21 cellular contexts compared by ENCODE assay signal in genomic region chr17:64080174-64080618, GRCh38. TPM values are rescaled to one million over a fixed set of nuclear protein-coding genes. Genes with fewer than 3 reads are reported as not detected.
DNase-seq lines count a peak whose midpoint lies in the region; ATAC-seq and TF ChIP-seq lines count a peak whose summit lies in the region.
"Had no signal": no experiment of that assay in that cellular context is flagged by ENCODE, and none has a peak within 500 bp of the region (broad histone marks: within the 10 kb centered on the region; RNA-seq: fewer than 3 reads in every experiment).

No MANE protein-coding gene starts in this region.

- no peak overlapping the region for H3K4me2 ChIP-seq in MM.1S (ENCODE audit: low read depth, low read length)
- H3K4me2 ChIP-seq: GM23338 had no signal

- H3K27ac ChIP-seq in MM.1S (ENCODE audit: low read length), result peak overlapping the region; percentile 100; the same call in 1 of the 2 replicates
- H3K27ac ChIP-seq: BLaER1 treated with 17β-estradiol and CSF1 and Interleukin-3, amounts not matched to agents 10 nM and 100 nM had no signal

- no peaks in the 10 kb centered on the region for H3K9me3 ChIP-seq in MM.1S (replicated peaks; ENCODE audit: insufficient read depth, low read length)
- H3K9me3 ChIP-seq: Peyer's patch had no signal

- H3K4me1 Mint-ChIP-seq in activated T-cell treated with anti-CD3 and anti-CD28 coated beads, Interleukin-2, amount 50 U/mL, for 24 hours (ENCODE audit: low read depth), result peaks cover 26% of the 10 kb centered on the region
- H3K4me1 Mint-ChIP-seq in activated CD8-positive, alpha-beta T cell treated with anti-CD3 and anti-CD28 coated beads, Interleukin-2, amount 10 ng/mL, durations not matched to agents 7 days and 5 days (ENCODE audit: low read depth), result peaks cover 29% of the 10 kb centered on the region
- peaks cover 54% of the 10 kb centered on the region for H3K4me1 Mint-ChIP-seq in stimulated activated naive CD8-positive, alpha-beta T cell treated with anti-CD3 and anti-CD28 coated beads, Interleukin-15, amount 100 ng/mL, for 72 hours

- no peaks in the 10 kb centered on the region for H3K27me3 ChIP-seq in MM.1S (replicated peaks; ENCODE audit: insufficient read depth, low read length)
- H3K27me3 ChIP-seq: BLaER1 treated with 17β-estradiol and CSF1 and Interleukin-3, amounts not matched to agents 10 nM and 100 nM; Peyer's patch had no signal

- H3K4me3 ChIP-seq in MM.1S (ENCODE audit: low read length), result no peak overlapping the region
- H3K4me3 ChIP-seq: BLaER1 treated with 17β-estradiol and CSF1 and Interleukin-3, amounts not matched to agents 10 nM and 100 nM; GM23338; Peyer's patch; skin epidermis had no signal

- H3K9me2 ChIP-seq in MM.1S (replicated peaks; ENCODE audit: insufficient read depth, low read length), result no peaks in the 10 kb centered on the region

- H3K79me2 ChIP-seq in MM.1S (ENCODE audit: low read length), result peaks cover 83% of the 10 kb centered on the region

- CTCF ChIA-PET in activated CD8-positive, alpha-beta T cell treated with anti-CD3 and anti-CD28 coated beads, Interleukin-2, amount 10 ng/mL, durations not matched to agents 7 days and 5 days (lab: Charles Lee), result interaction anchor here (0.8 to 6.9 kb wide), 5 partner anchors 51 to 231 kb away, joined by 3 to 58 read pairs (median 3); partner anchors contain the start of gene ERN1

- no peak for TF ChIP-seq CTCF in MM.1S (IDR thresholded peaks at IDR 0.05; ENCODE audit: low read length)

- H3K9me3 Mint-ChIP-seq in activated T-cell treated with anti-CD3 and anti-CD28 coated beads, Interleukin-2, amount 50 U/mL, for 24 hours, result no peaks in the 10 kb centered on the region
- no peaks in the 10 kb centered on the region for H3K9me3 Mint-ChIP-seq in activated CD8-positive, alpha-beta T cell treated with anti-CD3 and anti-CD28 coated beads, Interleukin-2, amount 10 ng/mL, durations not matched to agents 7 days and 5 days (ENCODE audit: insufficient read depth)
- no peaks in the 10 kb centered on the region for H3K9me3 Mint-ChIP-seq in stimulated activated naive CD8-positive, alpha-beta T cell treated with anti-CD3 and anti-CD28 coated beads, Interleukin-15, amount 100 ng/mL, for 72 hours
- H3K9me3 Mint-ChIP-seq: activated naive CD8-positive, alpha-beta T cell treated with anti-CD3 and anti-CD28 coated beads, Interleukin-2, amount 10 ng/mL, durations not matched to agents 7 days and 5 days; GM23338; natural killer cell had no signal

- no peaks in the 10 kb centered on the region for H3K27me3 Mint-ChIP-seq in activated T-cell treated with anti-CD3 and anti-CD28 coated beads, Interleukin-2, amount 50 U/mL, for 24 hours
- no peaks in the 10 kb centered on the region for H3K27me3 Mint-ChIP-seq in activated CD8-positive, alpha-beta T cell treated with anti-CD3 and anti-CD28 coated beads, Interleukin-2, amount 10 ng/mL, durations not matched to agents 7 days and 5 days (ENCODE audit: low read depth)
- no peaks in the 10 kb centered on the region for H3K27me3 Mint-ChIP-seq in stimulated activated naive CD8-positive, alpha-beta T cell treated with anti-CD3 and anti-CD28 coated beads, Interleukin-15, amount 100 ng/mL, for 72 hours
- H3K27me3 Mint-ChIP-seq: activated naive CD8-positive, alpha-beta T cell treated with anti-CD3 and anti-CD28 coated beads, Interleukin-2, amount 10 ng/mL, durations not matched to agents 7 days and 5 days had no signal

- ATAC-seq in activated CD8-positive, alpha-beta T cell treated with anti-CD3 and anti-CD28 coated beads, Interleukin-2, amount 10 ng/mL, durations not matched to agents 7 days and 5 days, result no peak
- ATAC-seq in stimulated activated naive CD8-positive, alpha-beta T cell treated with anti-CD3 and anti-CD28 coated beads, Interleukin-15, amount 100 ng/mL, for 72 hours, result no peak
- ATAC-seq: GM23338, left ventricle myocardium superior, natural killer cell had no signal

- H3F3A ChIP-seq in MM.1S (ENCODE audit: insufficient read depth, low read length), result peaks cover 96% of the 10 kb centered on the region

- H2AFZ ChIP-seq in MM.1S (ENCODE audit: low read length), result no peak overlapping the region
- H2AFZ ChIP-seq: GM23338 had no signal

- peak overlapping the region; percentile 4 for H3K27ac Mint-ChIP-seq in activated T-cell treated with anti-CD3 and anti-CD28 coated beads, Interleukin-2, amount 50 U/mL, for 24 hours
- peak overlapping the region; percentile 51 for H3K27ac Mint-ChIP-seq in activated CD8-positive, alpha-beta T cell treated with anti-CD3 and anti-CD28 coated beads, Interleukin-2, amount 10 ng/mL, durations not matched to agents 7 days and 5 days
- peak overlapping the region; percentile 28 to 89 for H3K27ac Mint-ChIP-seq in stimulated activated naive CD8-positive, alpha-beta T cell treated with anti-CD3 and anti-CD28 coated beads, Interleukin-15, amount 100 ng/mL, for 72 hours
- H3K27ac Mint-ChIP-seq: activated naive CD8-positive, alpha-beta T cell treated with anti-CD3 and anti-CD28 coated beads, Interleukin-2, amount 10 ng/mL, durations not matched to agents 7 days and 5 days; GM23338 had no signal

- no peak overlapping the region for H3K4me3 Mint-ChIP-seq in activated T-cell treated with anti-CD3 and anti-CD28 coated beads, Interleukin-2, amount 50 U/mL, for 24 hours
- no peak overlapping the region for H3K4me3 Mint-ChIP-seq in activated CD8-positive, alpha-beta T cell treated with anti-CD3 and anti-CD28 coated beads, Interleukin-2, amount 10 ng/mL, durations not matched to agents 7 days and 5 days
- no peak overlapping the region for H3K4me3 Mint-ChIP-seq in stimulated activated naive CD8-positive, alpha-beta T cell treated with anti-CD3 and anti-CD28 coated beads, Interleukin-15, amount 100 ng/mL, for 72 hours
- H3K4me3 Mint-ChIP-seq: activated naive CD8-positive, alpha-beta T cell treated with anti-CD3 and anti-CD28 coated beads, Interleukin-2, amount 10 ng/mL, durations not matched to agents 7 days and 5 days; GM23338; natural killer cell had no signal

- peaks cover 13% of the 10 kb centered on the region for H3K36me3 ChIP-seq in MM.1S (replicated peaks; ENCODE audit: insufficient read depth, low read length)

- H3K36me3 Mint-ChIP-seq in activated T-cell treated with anti-CD3 and anti-CD28 coated beads, Interleukin-2, amount 50 U/mL, for 24 hours (ENCODE audit: low read depth), result peaks cover 44% of the 10 kb centered on the region
- H3K36me3 Mint-ChIP-seq in activated CD8-positive, alpha-beta T cell treated with anti-CD3 and anti-CD28 coated beads, Interleukin-2, amount 10 ng/mL, durations not matched to agents 7 days and 5 days (ENCODE audit: low read depth), result peaks cover 37% of the 10 kb centered on the region

- no peaks in the 10 kb centered on the region for H4K20me1 ChIP-seq in MM.1S (ENCODE audit: insufficient read depth, low read length)
- H4K20me1 ChIP-seq: BLaER1 treated with 17β-estradiol and CSF1 and Interleukin-3, amounts not matched to agents 10 nM and 100 nM had no signal

- H3K9ac ChIP-seq in MM.1S (ENCODE audit: low read length), result no peak overlapping the region
- H3K9ac ChIP-seq: BLaER1 treated with 17β-estradiol and CSF1 and Interleukin-3, amounts not matched to agents 10 nM and 100 nM had no signal

- POLR2A ChIA-PET in activated CD8-positive, alpha-beta T cell treated with anti-CD3 and anti-CD28 coated beads, Interleukin-2, amount 10 ng/mL, durations not matched to agents 7 days and 5 days (lab: Charles Lee), result interaction anchor here (1.3 to 2.2 kb wide), 3 partner anchors 13 to 50 kb away, joined by 4 to 11 read pairs (median 7); partner anchors contain the start of gene ERN1

- no peak for DNase-seq in activated T-cell treated with anti-CD3 and anti-CD28 coated beads, Interleukin-2, amount 50 U/mL, for 24 hours
- DNase-seq in activated T-cell treated with anti-CD3 and anti-CD28 coated beads, Interleukin-2, amount 50 U/mL, for 1 hour, result no peak
- DNase-seq in MM.1S (no peak), COR-L47 (lab: John Stamatoyannopoulos, UW) (no peak), MV-4-11 (lab: John Stamatoyannopoulos, UW) (no peak), NCI-H1436 treated with DMSO at 0.1 percent for 48 hours (lab: John Stamatoyannopoulos, UW) (no peak)
- DNase-seq in activated CD8-positive, alpha-beta T cell treated with anti-CD3 and anti-CD28 coated beads, Interleukin-2, amount 10 ng/mL, durations not matched to agents 7 days and 5 days, result no peak
- no peak for DNase-seq in stimulated activated naive CD8-positive, alpha-beta T cell treated with anti-CD3 and anti-CD28 coated beads, Interleukin-15, amount 100 ng/mL, for 72 hours
- DNase-seq: activated naive CD8-positive, alpha-beta T cell treated with anti-CD3 and anti-CD28 coated beads, Interleukin-2, amount 10 ng/mL, durations not matched to agents 7 days and 5 days; activated T-cell treated with anti-CD3 and anti-CD28 coated beads, Interleukin-2, amount 50 U/mL, for 48 hours; DMS153; left ventricle myocardium superior; natural killer cell; NCI-H1436; NCI-H2107; Peyer's patch had no signal

- peaks cover 94% of the 10 kb centered on the region for H3K4me1 ChIP-seq in MM.1S (ENCODE audit: low read length)

RNA-seq across cellular contexts. Expression of gene ERN1, which starts 49.7 kb away (rescaled TPM):
- total RNA-seq in activated CD8-positive, alpha-beta T cell treated with anti-CD3 and anti-CD28 coated beads, Interleukin-2, amount 10 ng/mL, durations not matched to agents 7 days and 5 days, result 10 to 100 TPM; 13.0 to 17.9 TPM

RNA-seq across cellular contexts. Expression of gene ICAM2, which starts 59.8 kb away (rescaled TPM):
- total RNA-seq in activated CD8-positive, alpha-beta T cell treated with anti-CD3 and anti-CD28 coated beads, Interleukin-2, amount 10 ng/mL, durations not matched to agents 7 days and 5 days, result 10 to 100 TPM; 48.4 to 51.3 TPM
- total RNA-seq: MCF 10A, NCI-H460 had no signal

Comparison
In these comparisons a context has a peak if more than half of its experiments do, and no peak if none do; other contexts are left out.
1. H3K27ac Mint-ChIP-seq: peak in every context shown above with its lines; median percentile 58 in stimulated activated naive CD8-positive, alpha-beta T cell treated with anti-CD3 and anti-CD28 coated beads, Interleukin-15, amount 100 ng/mL, for 72 hours; 51 in activated CD8-positive, alpha-beta T cell treated with anti-CD3 and anti-CD28 coated beads, Interleukin-2, amount 10 ng/mL, durations not matched to agents 7 days and 5 days; 4 in activated T-cell treated with anti-CD3 and anti-CD28 coated beads, Interleukin-2, amount 50 U/mL, for 24 hours.